Comparison of ENCODE assay signal across 8 cellular contexts in genomic region chr4:83484500-83485431, GRCh38. TPM values are rescaled to one million over a fixed set of nuclear protein-coding genes. Genes with fewer than 3 reads are reported as not detected.
DNase-seq lines count a peak whose midpoint lies in the region; ATAC-seq, FAIRE-seq and TF ChIP-seq lines count a peak whose summit lies in the region.

ABRAXAS1 (minus strand) TSS chr4:83485100; CDS start chr4:83485072, 28 bp downstream.

- no peak for TF ChIP-seq CTCF in AG10803 (conservative IDR thresholded peaks at IDR 0.05; ENCODE audit: low read length)
- no peak for TF ChIP-seq CTCF in kidney (IDR thresholded peaks at IDR 0.05; ENCODE audit: borderline replicate concordance, extremely low read depth, insufficient read depth)

- H3K36me3 ChIP-seq in kidney (ENCODE audit: control insufficient read depth in 1 of 2, insufficient read depth in 2 of 2, low read length in 2 of 2) = no peaks in the 10 kb centered on the region

- no peak for FAIRE-seq in kidney (lab: Jason Lieb, UNC)

- intact Hi-C loops in kidney (cut with DNase I) = no loop called here

- H3K4me3 ChIP-seq in AG10803 (ENCODE audit: low read length) (peak within 1 kb of the TSS; percentile 72), kidney (ENCODE audit: low read length in 2 of 2) (peak within 1 kb of the TSS; percentile 89 to 97)

- peak; percentile 91 for DNase-seq in AG10803 (ENCODE audit: low read depth)
- peak; percentile 80 to 93 for DNase-seq in NCI-H446 (lab: John Stamatoyannopoulos, UW)
- peak; percentile 75 to 79 for DNase-seq in cerebellar nuclear complex (lab: John Stamatoyannopoulos, UW)
- DNase-seq in kidney = peak; percentile 98
- peak; percentile 91 to 95 for DNase-seq in stimulated activated CD4-positive, alpha-beta T cell treated with anti-CD3 and anti-CD28 coated beads, Interleukin-15, amount 100 ng/mL, for 1 hour (ENCODE audit: low read depth in 1 of 2, low spot score in 1 of 2)

- ATAC-seq in GM19043 (IDR thresholded peaks at IDR 0.05; ENCODE audit: low read depth, unreplicated experiment) (peak; percentile 92), HG03354 (IDR thresholded peaks at IDR 0.05; ENCODE audit: poor library complexity, severe bottlenecking, unreplicated experiment) (peak; percentile 97)
- ATAC-seq in activated CD4-positive, CD25-positive, alpha-beta regulatory T cell treated with anti-CD3 and anti-CD28 coated beads, Interleukin-2, amount 50 U/mL, for 24 hours = peak; percentile 92 to 93

- H3K9me3 ChIP-seq in kidney (ENCODE audit: control insufficient read depth in 1 of 2, low read length in 2 of 2) = no peaks in the 10 kb centered on the region

- peaks cover 4 to 10% of the 10 kb centered on the region in 2 donors for H3K4me1 ChIP-seq in kidney (ENCODE audit: control insufficient read depth in 1 of 2, insufficient read depth in 1 of 2, low read depth in 1 of 2, low read length in 2 of 2)

- H3K27ac ChIP-seq in kidney (ENCODE audit: low read depth in 2 of 2, low read length in 2 of 2) = peak within 1 kb of the TSS; percentile 83 to 92

- peak within 1 kb of the TSS; percentile 69 to 70 for H3K9ac ChIP-seq in kidney (ENCODE audit: low read length in 2 of 2)

RNA-seq across cellular contexts. Expression of gene ABRAXAS1, which starts in this region (rescaled TPM):
- total RNA-seq in kidney = 14.8 TPM
- 8.2 TPM for polyA plus RNA-seq in kidney (ENCODE audit: insufficient read depth, low read depth, low replicate concordance)

Comparison
In these comparisons a context has a peak if more than half of its experiments do, and no peak if none do; other contexts are left out.
1. Peak in every context shown above with its lines: DNase-seq, ATAC-seq, H3K4me3 ChIP-seq and H3K27ac ChIP-seq.